ENCODE assay signal across 7 cellular contexts in genomic region chr19:13185763-13186649, GRCh38. TPM values are rescaled to one million over a fixed set of nuclear protein-coding genes. Genes with fewer than 3 reads are reported as not detected.
DNase-seq lines count a peak whose midpoint lies in the region; ATAC-seq and TF ChIP-seq lines count a peak whose summit lies in the region.
"Not testable (repeated sequence)": the region's sequence is repeated elsewhere in the genome, so short reads cannot be mapped to it uniquely, and the experiment has no call there.

No MANE protein-coding gene starts in this region.

- not testable (repeated sequence) for H3K9me2 ChIP-seq in HCT116 (ENCODE audit: insufficient read depth)

- H3K9ac ChIP-seq in HCT116 (ENCODE audit: low read length); mesendoderm (ENCODE audit: low read length); neuronal stem cell (ENCODE audit: low read depth, low read length, poor library complexity): not testable (repeated sequence)

- not testable (repeated sequence) for H3K27me3 Mint-ChIP-seq in CD4-positive, CD25-positive, alpha-beta regulatory T cell; activated CD8-positive, alpha-beta T cell treated with anti-CD3 and anti-CD28 coated beads, Interleukin-2, amount 10 ng/mL, durations not matched to agents 7 days and 5 days (ENCODE audit: low read depth)

- RAD21 ChIA-PET in HCT116 (lab: Charles Lee; ENCODE audit: low non-redundant PET in 1 of 2, low total read pairs in 2 of 2, uncharacterized antibody in 2 of 2, unreplicated experiment in 2 of 2) = not testable (repeated sequence)

- H3K4ac ChIP-seq in mesendoderm (ENCODE audit: low read depth, low read length); neuronal stem cell (ENCODE audit: low read length): not testable (repeated sequence)

- not testable (repeated sequence) for H2AK5ac ChIP-seq in mesendoderm (ENCODE audit: low read length); neuronal stem cell (ENCODE audit: low read depth, low read length)

- peak; percentile 97 for TF ChIP-seq POLR2A in HCT116 (IDR thresholded peaks at IDR 0.05; ENCODE audit: borderline replicate concordance, extremely low read depth, insufficient read depth, insufficient read length)

- not testable (repeated sequence) for H2AFZ ChIP-seq in HCT116 (ENCODE audit: low read depth, low read length, poor library complexity, severe bottlenecking)
- peak overlapping the region; percentile 28 for H2AFZ ChIP-seq in neuronal stem cell (ENCODE audit: low read length)

- TF ChIP-seq RAD21 in HCT116 (IDR thresholded peaks at IDR 0.05; ENCODE audit: low read depth) = not testable (repeated sequence)

- intact Hi-C loops in HCT116 (cut with micrococcal nuclease); dorsolateral prefrontal cortex (cut with DNase I): not testable (repeated sequence)

- TSS peak; percentile 100 for BruUV-seq in HCT116 (replicated peaks; lab: Mats Ljungman, UMichigan)

- not testable (repeated sequence) for H4K8ac ChIP-seq in mesendoderm (ENCODE audit: low read depth, low read length); neuronal stem cell (ENCODE audit: low read depth, low read length)

- not testable (repeated sequence) for H3K36me3 Mint-ChIP-seq in CD4-positive, CD25-positive, alpha-beta regulatory T cell; activated CD8-positive, alpha-beta T cell treated with anti-CD3 and anti-CD28 coated beads, Interleukin-2, amount 10 ng/mL, durations not matched to agents 7 days and 5 days (ENCODE audit: low read depth)

- not testable (repeated sequence) for H3K23ac ChIP-seq in mesendoderm (ENCODE audit: low read length); neuronal stem cell (ENCODE audit: low read depth, low read length, poor library complexity)

- H4K20me1 ChIP-seq in HCT116 (ENCODE audit: insufficient read depth) = not testable (repeated sequence)

- not testable (repeated sequence) for H3K4me2 ChIP-seq in HCT116 (ENCODE audit: low read length); mesendoderm (ENCODE audit: low read length); neuronal stem cell (ENCODE audit: insufficient read depth, low read length, poor library complexity, severe bottlenecking)

- not testable (repeated sequence) for H3K27me3 ChIP-seq in CD4-positive, CD25-positive, alpha-beta regulatory T cell (ENCODE audit: control insufficient read depth, insufficient read depth, low read length); HCT116 (ENCODE audit: insufficient read depth, low read length); dorsolateral prefrontal cortex; mesendoderm (ENCODE audit: insufficient read depth, low read length, poor library complexity); neuronal stem cell (ENCODE audit: control insufficient read depth in 3 of 3, insufficient read depth in 3 of 3, low read depth in 1 of 3, low read length in 3 of 3)

- H3K14ac ChIP-seq in neuronal stem cell (ENCODE audit: low read length) = not testable (repeated sequence)

- peak overlapping the region in 1 of 4 donors; percentile 16 for H3K4me3 Mint-ChIP-seq in CD4-positive, CD25-positive, alpha-beta regulatory T cell
- not testable (repeated sequence) for H3K4me3 Mint-ChIP-seq in activated CD8-positive, alpha-beta T cell treated with anti-CD3 and anti-CD28 coated beads, Interleukin-2, amount 10 ng/mL, durations not matched to agents 7 days and 5 days

- H4K91ac ChIP-seq in neuronal stem cell (ENCODE audit: low read depth, low read length, poor library complexity) = not testable (repeated sequence)

- H3K56ac ChIP-seq in mesendoderm (ENCODE audit: low read length) = not testable (repeated sequence)

- H3K79me2 ChIP-seq in HCT116 (ENCODE audit: insufficient read depth, low read length); mesendoderm (ENCODE audit: control insufficient read depth, insufficient read depth, low read length): not testable (repeated sequence)

- not testable (repeated sequence) for H3K18ac ChIP-seq in mesendoderm (ENCODE audit: low read length); neuronal stem cell (ENCODE audit: low read length)

- not testable (repeated sequence) for DNase-seq in CD4-positive, CD25-positive, alpha-beta regulatory T cell; HCT116 (ENCODE audit: low read depth, low spot score); activated CD8-positive, alpha-beta T cell treated with anti-CD3 and anti-CD28 coated beads, Interleukin-2, amount 10 ng/mL, durations not matched to agents 7 days and 5 days; neuronal stem cell (ENCODE audit: low spot score)
- DNase-seq in RPMI8226 (peak; percentile 2), dorsolateral prefrontal cortex (peak in 2 of 10 donors; percentile 42 to 67), mesendoderm (peak; percentile 26)

- CTCF ChIA-PET in HCT116 (lab: Charles Lee) = interaction anchor here (1.1 to 1.2 kb wide), 2 partner anchors 91 to 221 kb away, joined by 3 to 4 read pairs; no protein-coding TSS in a partner anchor
- CTCF ChIA-PET in activated CD8-positive, alpha-beta T cell treated with anti-CD3 and anti-CD28 coated beads, Interleukin-2, amount 10 ng/mL, durations not matched to agents 7 days and 5 days (lab: Charles Lee) = interaction anchor here (0.9 to 2.1 kb wide), 2 partner anchors 9 to 13 kb away, joined by 3 to 6 read pairs; no protein-coding TSS in a partner anchor

- not testable (repeated sequence) for H2BK15ac ChIP-seq in mesendoderm (replicated peaks; ENCODE audit: low read depth); neuronal stem cell (ENCODE audit: low read length)

- H3K27ac Mint-ChIP-seq in CD4-positive, CD25-positive, alpha-beta regulatory T cell = peak overlapping the region in 2 of 3 donors; percentile 74 to 79
- H3K27ac Mint-ChIP-seq in activated CD8-positive, alpha-beta T cell treated with anti-CD3 and anti-CD28 coated beads, Interleukin-2, amount 10 ng/mL, durations not matched to agents 7 days and 5 days = peak overlapping the region; percentile 32

- H3K4me1 ChIP-seq in CD4-positive, CD25-positive, alpha-beta regulatory T cell (ENCODE audit: control insufficient read depth, insufficient read depth, low read length, poor library complexity, severe bottlenecking) = peaks cover 16% of the 10 kb centered on the region
- peaks cover 19 to 30% of the 10 kb centered on the region in 2 experiments; a peak in 3 of 4 replicates for H3K4me1 ChIP-seq in HCT116 (ENCODE audit: control insufficient read depth in 1 of 2, insufficient read depth in 2 of 2, low read length in 2 of 2)
- not testable (repeated sequence) for H3K4me1 ChIP-seq in mesendoderm (ENCODE audit: control insufficient read depth, low read depth, low read length); neuronal stem cell (ENCODE audit: control insufficient read depth in 2 of 2, insufficient read depth in 1 of 2, low read depth in 1 of 2, low read length in 2 of 2)

- H2BK120ac ChIP-seq in mesendoderm (ENCODE audit: low read depth, low read length); neuronal stem cell (ENCODE audit: low read depth, low read length): not testable (repeated sequence)

- H2BK5ac ChIP-seq in mesendoderm (ENCODE audit: low read length); neuronal stem cell (ENCODE audit: low read length): not testable (repeated sequence)

- H2BK12ac ChIP-seq in neuronal stem cell (ENCODE audit: low read length) = not testable (repeated sequence)

- POLR2A ChIA-PET in HCT116 (lab: Charles Lee) = interaction anchor here (1.0 to 1.7 kb wide), 7 partner anchors 10 to 33 kb away, joined by 3 to 9 read pairs (median 5); no protein-coding TSS in a partner anchor
- POLR2A ChIA-PET in activated CD8-positive, alpha-beta T cell treated with anti-CD3 and anti-CD28 coated beads, Interleukin-2, amount 10 ng/mL, durations not matched to agents 7 days and 5 days (lab: Charles Lee) = interaction anchor here (0.7 to 1.5 kb wide), 2 partner anchors 31 to 33 kb away, joined by 3 to 5 read pairs; no protein-coding TSS in a partner anchor

- not testable (repeated sequence) for H3K9me3 Mint-ChIP-seq in CD4-positive, CD25-positive, alpha-beta regulatory T cell; activated CD8-positive, alpha-beta T cell treated with anti-CD3 and anti-CD28 coated beads, Interleukin-2, amount 10 ng/mL, durations not matched to agents 7 days and 5 days (ENCODE audit: insufficient read depth)

- no CpG with 5 or more reads among the region's 22 CpGs for WGBS in mesendoderm (ENCODE audit: extremely low coverage, insufficient coverage, low lambda C conversion rate)
- WGBS in neuronal stem cell (ENCODE audit: extremely low coverage in 2 of 2, insufficient read length in 2 of 2, insufficient replicate concordance in 1 of 2), 2 donors = no CpG with 5 or more reads among the region's 22 CpGs

- not testable (repeated sequence) for H3K27ac ChIP-seq in CD4-positive, CD25-positive, alpha-beta regulatory T cell (ENCODE audit: insufficient read depth, low read length, poor library complexity, severe bottlenecking); mesendoderm (ENCODE audit: low read depth, low read length); neuronal stem cell (replicated peaks; ENCODE audit: low read length)
- H3K27ac ChIP-seq in HCT116 (ENCODE audit: low read depth, low read length) = peak overlapping the region; percentile 27
- peak overlapping the region in 31 of 59 donors; percentile 2 to 67 (median 41) for H3K27ac ChIP-seq in dorsolateral prefrontal cortex

- H3K9me3 ChIP-seq in CD4-positive, CD25-positive, alpha-beta regulatory T cell (ENCODE audit: control insufficient read depth in 2 of 2, low read length in 2 of 2); HCT116 (ENCODE audit: control insufficient read depth in 1 of 2, insufficient read depth in 1 of 2, low read depth in 1 of 2, low read length in 2 of 2); neuronal stem cell (replicated peaks in 1 of 2; ENCODE audit: control insufficient read depth in 2 of 2, insufficient read depth in 1 of 2, low read depth in 1 of 2, low read length in 2 of 2): not testable (repeated sequence)

- peaks cover 0 to 34% (median 12%) of the 10 kb centered on the region in 4 donors for H3K4me1 Mint-ChIP-seq in CD4-positive, CD25-positive, alpha-beta regulatory T cell
- H3K4me1 Mint-ChIP-seq in activated CD8-positive, alpha-beta T cell treated with anti-CD3 and anti-CD28 coated beads, Interleukin-2, amount 10 ng/mL, durations not matched to agents 7 days and 5 days (ENCODE audit: low read depth) = peaks cover 36% of the 10 kb centered on the region

- not testable (repeated sequence) for TF ChIP-seq CTCF in HCT116 (IDR thresholded peaks at IDR 0.05 in 2 of 3, conservative IDR thresholded peaks at IDR 0.05 in 1 of 3; ENCODE audit: borderline replicate concordance in 1 of 3, insufficient read depth in 1 of 3, low read depth in 2 of 3, low read length in 2 of 3); dorsolateral prefrontal cortex (IDR thresholded peaks at IDR 0.05 in 54 of 56, conservative IDR thresholded peaks at IDR 0.05 in 2 of 56; ENCODE audit: low read depth in 1 of 56, partially characterized antibody in 56 of 56)

- not testable (repeated sequence) for ATAC-seq in CD4-positive, CD25-positive, alpha-beta regulatory T cell (ENCODE audit: low read depth in 2 of 2); activated CD8-positive, alpha-beta T cell treated with anti-CD3 and anti-CD28 coated beads, Interleukin-2, amount 10 ng/mL, durations not matched to agents 7 days and 5 days
- ATAC-seq in HCT116 = peak; percentile 43; the same call in 1 of the 2 replicates

- H3K4me3 ChIP-seq in CD4-positive, CD25-positive, alpha-beta regulatory T cell (ENCODE audit: low read depth, low read length); HCT116 (replicated peaks in 1 of 2; ENCODE audit: low read depth in 1 of 2, low read length in 2 of 2); dorsolateral prefrontal cortex; mesendoderm (ENCODE audit: low read length); neuronal stem cell (ENCODE audit: low read length in 2 of 2): not testable (repeated sequence)

- H3K36me3 ChIP-seq in CD4-positive, CD25-positive, alpha-beta regulatory T cell (ENCODE audit: control insufficient read depth, insufficient read depth, low read length); HCT116 (ENCODE audit: control insufficient read depth in 1 of 2, insufficient read depth in 2 of 2, low read length in 2 of 2); mesendoderm (ENCODE audit: control insufficient read depth, insufficient read depth, low read length); neuronal stem cell (replicated peaks in 1 of 2; ENCODE audit: control insufficient read depth in 2 of 2, insufficient read depth in 2 of 2, low read length in 2 of 2): not testable (repeated sequence)

- not testable (repeated sequence) for H3K79me1 ChIP-seq in mesendoderm (ENCODE audit: low read length); neuronal stem cell (ENCODE audit: low read depth, low read length)

- not testable (repeated sequence) for H4K5ac ChIP-seq in mesendoderm (ENCODE audit: low read length)

RNA-seq across cellular contexts. Expression of gene IER2, which starts 35.8 kb away (rescaled TPM):
- 478 TPM for total RNA-seq in CD4-positive, CD25-positive, alpha-beta regulatory T cell
- polyA plus RNA-seq in CD4-positive, CD25-positive, alpha-beta regulatory T cell = 100 to 1,000 TPM; 144 to 234 (median 197) TPM
- 247 TPM for total RNA-seq in HCT116 (2021; ENCODE audit: unreplicated experiment)
- 284 and 315 TPM in 2 replicates for polyA plus RNA-seq in HCT116 (2012)
- 100 to 1,000 TPM; 203 to 210 TPM for total RNA-seq in activated CD8-positive, alpha-beta T cell treated with anti-CD3 and anti-CD28 coated beads, Interleukin-2, amount 10 ng/mL, durations not matched to agents 7 days and 5 days
- 10 to 100 TPM; 15.7 to 43.8 (median 25.6) TPM for total RNA-seq in dorsolateral prefrontal cortex
- 75.2 TPM for polyA plus RNA-seq in mesendoderm (2013, experiment 1 of 2)
- polyA plus RNA-seq in mesendoderm (2013, experiment 2 of 2) = 77.2 TPM
- 64.6 TPM for polyA plus RNA-seq in neuronal stem cell (2013, experiment 1 of 2)
- polyA plus RNA-seq in neuronal stem cell (2013, experiment 2 of 2) = 64.5 TPM

RNA-seq across cellular contexts. Expression of gene STX10, which starts 35.8 kb away (rescaled TPM):
- total RNA-seq in CD4-positive, CD25-positive, alpha-beta regulatory T cell = 56.5 TPM
- 10 to 100 TPM; 52.4 to 68.2 (median 58.9) TPM for polyA plus RNA-seq in CD4-positive, CD25-positive, alpha-beta regulatory T cell
- total RNA-seq in HCT116 (2021; ENCODE audit: unreplicated experiment) (149 TPM), dorsolateral prefrontal cortex (10 to 100 TPM; 21.7 to 50.2 (median 33.8) TPM)
- polyA plus RNA-seq in HCT116 (2012) = 202 and 225 TPM in 2 replicates
- total RNA-seq in activated CD8-positive, alpha-beta T cell treated with anti-CD3 and anti-CD28 coated beads, Interleukin-2, amount 10 ng/mL, durations not matched to agents 7 days and 5 days = 10 to 100 TPM; 68.4 to 69.2 TPM
- 30.2 TPM for polyA plus RNA-seq in mesendoderm (2013, experiment 1 of 2)
- polyA plus RNA-seq in mesendoderm (2013, experiment 2 of 2) = 29.9 TPM
- polyA plus RNA-seq in neuronal stem cell (2013, experiment 1 of 2) = 35.3 TPM
- 33.1 TPM for polyA plus RNA-seq in neuronal stem cell (2013, experiment 2 of 2)
